Comparison of ENCODE assay signal across 28 cellular contexts in the genomic region with DNA sequence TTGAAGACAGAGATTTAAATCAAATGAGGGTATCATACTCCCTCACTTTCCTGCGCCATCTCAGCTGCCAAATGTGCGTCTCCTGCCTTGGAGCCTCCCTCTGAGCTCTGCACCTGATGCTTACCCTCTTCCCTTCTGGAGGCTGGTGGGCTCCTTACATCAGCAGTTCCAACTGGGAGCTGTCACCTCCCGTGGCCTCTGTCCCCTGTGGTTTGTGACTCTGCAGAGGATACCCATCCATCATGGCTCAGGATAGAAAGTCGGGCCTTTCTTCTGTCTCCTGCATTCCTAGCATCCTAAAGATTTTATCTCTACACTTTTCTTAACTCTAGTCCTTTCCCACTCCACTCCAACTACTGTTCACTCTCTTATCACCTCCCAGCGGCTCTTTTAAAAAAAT.
"Had no signal": no experiment of that assay in that cellular context is flagged by ENCODE, and none has a peak within 500 bp of the region (broad histone marks: within the 10 kb centered on the region; RNA-seq: fewer than 3 reads in every experiment).

No MANE protein-coding gene starts in this region.

- H3K4me3 Mint-ChIP-seq: naive thymus-derived CD8-positive, alpha-beta T cell; natural killer cell treated with Interleukin-12 subunit alpha and Interleukin-12 subunit beta and Interleukin-15 and Interleukin-18, amount 100 ng/mL, for 72 hours; nephron progenitor cell; neural crest cell; stimulated activated memory B cell treated with anti-CD40 and anti-IgM and Interleukin-4, amounts not matched to agents 10 μg/mL and 1 μg/mL and 100 μg/mL, for 72 hours; stimulated activated naive CD8-positive, alpha-beta T cell treated with anti-CD3 and anti-CD28 coated beads, Interleukin-15, amount 100 ng/mL, for 72 hours; type B pancreatic cell had no signal

- H3K4me3 ChIP-seq: pancreas, prostate gland, right lobe of liver, sigmoid colon, suprapubic skin, testis, tibial artery, transverse colon, upper lobe of right lung, uterus had no signal

- H3K27me3 ChIP-seq: neutrophil, pancreas, right lobe of liver, suprapubic skin, testis, tibial artery, transverse colon, upper lobe of right lung, uterus had no signal

- H3K27me3 Mint-ChIP-seq: naive thymus-derived CD8-positive, alpha-beta T cell; stimulated activated memory B cell treated with anti-CD40 and anti-IgM and Interleukin-4, amounts not matched to agents 10 μg/mL and 1 μg/mL and 100 μg/mL, for 72 hours; stimulated activated naive CD8-positive, alpha-beta T cell treated with anti-CD3 and anti-CD28 coated beads, Interleukin-15, amount 100 ng/mL, for 72 hours had no signal

- DNase-seq: naive thymus-derived CD8-positive, alpha-beta T cell; nephron progenitor cell; nucleus accumbens; pancreas; right cardiac atrium; right lobe of liver; sigmoid colon; small intestine; stimulated activated CD4-positive, alpha-beta T cell treated with anti-CD3 and anti-CD28 coated beads, Interleukin-15, amount 100 ng/mL, for 24 hours; stimulated activated CD4-positive, alpha-beta T cell treated with anti-CD3 and anti-CD28 coated beads, Interleukin-2, amount 100 ng/mL, for 24 hours; stimulated activated CD4-positive, alpha-beta T cell treated with anti-CD3 and anti-CD28 coated beads, Interleukin-2, amount 100 ng/mL, for 48 hours; stimulated activated CD4-positive, alpha-beta T cell treated with anti-CD3 and anti-CD28 coated beads, Interleukin-4, amount 100 ng/mL, for 24 hours; stimulated activated naive CD4-positive, alpha-beta T cell; stimulated activated naive CD8-positive, alpha-beta T cell treated with anti-CD3 and anti-CD28 coated beads, Interleukin-15, amount 100 ng/mL, for 72 hours; stimulated activated naive CD8-positive, alpha-beta T cell treated with anti-CD3 and anti-CD28 coated beads, Interleukin-15, Interleukin-2, amounts not matched to agents 100 U/mL and 50 U/mL, for 24 hours; substantia nigra; testis; tibial artery; transverse colon; upper lobe of right lung; uterus had no signal

- H3K4me1 ChIP-seq: pancreas, prostate gland, right lobe of liver, sigmoid colon, suprapubic skin, testis, tibial artery, transverse colon, upper lobe of right lung, uterus had no signal

- H3K36me3 ChIP-seq: neutrophil, pancreas, prostate gland, right lobe of liver, sigmoid colon, suprapubic skin, tibial artery, transverse colon, upper lobe of right lung, uterus had no signal

- H3K9me3 ChIP-seq: neutrophil, pancreas, prostate gland, right lobe of liver, sigmoid colon, suprapubic skin, testis, tibial artery, transverse colon, upper lobe of right lung, uterus had no signal

- H3K27ac ChIP-seq: neutrophil, pancreas, prostate gland, right lobe of liver, sigmoid colon, suprapubic skin, testis, tibial artery, transverse colon, upper lobe of right lung, uterus had no signal

- H3K36me3 Mint-ChIP-seq: stimulated activated memory B cell treated with anti-CD40 and anti-IgM and Interleukin-4, amounts not matched to agents 10 μg/mL and 1 μg/mL and 100 μg/mL, for 72 hours; type B pancreatic cell had no signal

- H3K27ac Mint-ChIP-seq: nephron progenitor cell; stimulated activated memory B cell treated with anti-CD40 and anti-IgM and Interleukin-4, amounts not matched to agents 10 μg/mL and 1 μg/mL and 100 μg/mL, for 72 hours; stimulated activated naive CD8-positive, alpha-beta T cell treated with anti-CD3 and anti-CD28 coated beads, Interleukin-15, amount 100 ng/mL, for 72 hours; type B pancreatic cell had no signal

- ATAC-seq: naive thymus-derived CD8-positive, alpha-beta T cell; natural killer cell treated with Interleukin-12 subunit alpha and Interleukin-12 subunit beta and Interleukin-15 and Interleukin-18, amount 100 ng/mL, for 72 hours; pancreas; right cardiac atrium; right lobe of liver; stimulated activated memory B cell treated with anti-CD40 and anti-IgM and Interleukin-4, amounts not matched to agents 10 μg/mL and 1 μg/mL and 100 μg/mL, for 72 hours; stimulated activated naive CD8-positive, alpha-beta T cell treated with anti-CD3 and anti-CD28 coated beads, Interleukin-15, amount 100 ng/mL, for 72 hours; stimulated activated naive CD8-positive, alpha-beta T cell treated with anti-CD3 and anti-CD28 coated beads, Interleukin-15, Interleukin-2, amounts not matched to agents 100 U/mL and 50 U/mL, for 24 hours; upper lobe of right lung had no signal

- H3K4me1 Mint-ChIP-seq: stimulated activated memory B cell treated with anti-CD40 and anti-IgM and Interleukin-4, amounts not matched to agents 10 μg/mL and 1 μg/mL and 100 μg/mL, for 72 hours had no signal
